30 cellular contexts compared by ENCODE assay signal in genomic region chr1:227741166-227741870, GRCh38. TPM values are rescaled to one million over a fixed set of nuclear protein-coding genes. Genes with fewer than 3 reads are reported as not detected.
DNase-seq lines count a peak whose midpoint lies in the region; ATAC-seq and TF ChIP-seq lines count a peak whose summit lies in the region.
"Had no signal": no experiment of that assay in that cellular context is flagged by ENCODE, and none has a peak within 500 bp of the region (broad histone marks: within the 10 kb centered on the region; RNA-seq: fewer than 3 reads in every experiment).

No MANE protein-coding gene starts in this region.

- POLR2A ChIA-PET in CD8-positive, alpha-beta memory T cell (lab: Charles Lee), result no interaction called here

- CTCF ChIA-PET in CD8-positive, alpha-beta memory T cell (lab: Charles Lee), result no interaction called here

- H3K9me3 Mint-ChIP-seq in activated naive CD4-positive, alpha-beta T cell treated with anti-CD3 and anti-CD28 coated beads, Interleukin-2, amount 50 U/mL, for 72 hours, result no peaks in the 10 kb centered on the region
- no peaks in the 10 kb centered on the region for H3K9me3 Mint-ChIP-seq in activated T-helper 17 cell treated with anti-CD3 and anti-CD28 coated beads, Interleukin-2, amount 50 U/mL, for 72 hours
- H3K9me3 Mint-ChIP-seq in nephron progenitor cell, result no peaks in the 10 kb centered on the region
- H3K9me3 Mint-ChIP-seq in CD8-positive, alpha-beta memory T cell, result no peaks in the 10 kb centered on the region
- H3K9me3 Mint-ChIP-seq: activated CD4-positive, alpha-beta T cell treated with anti-CD3 and anti-CD28 coated beads, Interleukin-2, amount 10 ng/mL, durations not matched to agents 24 days and 14 days; activated naive CD4-positive, alpha-beta T cell treated with anti-CD3 and anti-CD28 coated beads for 36 hours; activated T-helper 1 cell treated with anti-CD3 and anti-CD28 coated beads, Interleukin-12 subunit alpha, Interleukin-12 subunit beta, Interleukin-2, Interleukin-4 antibody, amounts not matched to agents 30 ng/mL and 10 ng/mL and 1 ng/mL, durations not matched to agents 14 hours and 24 hours and 36 hours; naive thymus-derived CD8-positive, alpha-beta T cell; stimulated activated naive CD8-positive, alpha-beta T cell treated with anti-CD3 and anti-CD28 coated beads, Interleukin-15, amount 100 ng/mL, for 72 hours had no signal

- peaks cover 32% of the 10 kb centered on the region for H3K4me1 Mint-ChIP-seq in activated T-helper 17 cell treated with anti-CD3 and anti-CD28 coated beads, Interleukin-2, amount 50 U/mL, for 72 hours
- peaks cover 17% of the 10 kb centered on the region for H3K4me1 Mint-ChIP-seq in nephron progenitor cell
- H3K4me1 Mint-ChIP-seq in CD8-positive, alpha-beta memory T cell, result peaks cover 39 to 86% (median 71%) of the 10 kb centered on the region in 3 donors

- no peak overlapping the region for H3K4me3 Mint-ChIP-seq in activated T-helper 17 cell treated with anti-CD3 and anti-CD28 coated beads, Interleukin-2, amount 50 U/mL, for 72 hours
- H3K4me3 Mint-ChIP-seq in nephron progenitor cell, result no peak overlapping the region
- H3K4me3 Mint-ChIP-seq in CD8-positive, alpha-beta memory T cell, result no peak overlapping the region
- H3K4me3 Mint-ChIP-seq: activated CD4-positive, alpha-beta T cell treated with anti-CD3 and anti-CD28 coated beads, Interleukin-2, amount 10 ng/mL, durations not matched to agents 24 days and 14 days; activated naive CD4-positive, alpha-beta T cell treated with anti-CD3 and anti-CD28 coated beads for 36 hours; activated T-helper 1 cell treated with anti-CD3 and anti-CD28 coated beads, Interleukin-12 subunit alpha, Interleukin-12 subunit beta, Interleukin-2, Interleukin-4 antibody, amounts not matched to agents 30 ng/mL and 10 ng/mL and 1 ng/mL, durations not matched to agents 14 hours and 24 hours and 36 hours; stimulated activated naive CD8-positive, alpha-beta T cell treated with anti-CD3 and anti-CD28 coated beads, Interleukin-15, amount 100 ng/mL, for 72 hours had no signal

- peaks cover 9% of the 10 kb centered on the region for H3K36me3 ChIP-seq in CD8-positive, alpha-beta memory T cell (ENCODE audit: insufficient read depth, low read length)
- H3K36me3 ChIP-seq: right atrium auricular region, thoracic aorta had no signal

- no peaks in the 10 kb centered on the region for H3K27me3 ChIP-seq in CD8-positive, alpha-beta memory T cell (ENCODE audit: insufficient read depth, low read length, poor library complexity, severe bottlenecking)
- H3K27me3 ChIP-seq: body of pancreas, esophagus muscularis mucosa, foreskin keratinocyte, heart left ventricle, right atrium auricular region had no signal

- no peaks in the 10 kb centered on the region for H3K9me3 ChIP-seq in CD8-positive, alpha-beta memory T cell (ENCODE audit: low read length)
- H3K9me3 ChIP-seq: body of pancreas, esophagus muscularis mucosa, heart left ventricle, right atrium auricular region, thoracic aorta had no signal

- no peak overlapping the region for H3K27ac ChIP-seq in CD8-positive, alpha-beta memory T cell (ENCODE audit: low read depth, low read length)
- H3K27ac ChIP-seq: body of pancreas, esophagus muscularis mucosa, foreskin keratinocyte, parathyroid adenoma, right atrium auricular region, thoracic aorta, VCaP had no signal

- peak overlapping the region; percentile 76 to 92 for H3K27ac Mint-ChIP-seq in activated naive CD4-positive, alpha-beta T cell treated with anti-CD3 and anti-CD28 coated beads, Interleukin-2, amount 50 U/mL, for 72 hours
- H3K27ac Mint-ChIP-seq in activated T-helper 17 cell treated with anti-CD3 and anti-CD28 coated beads, Interleukin-2, amount 50 U/mL, for 72 hours, result peak overlapping the region; percentile 79
- H3K27ac Mint-ChIP-seq in nephron progenitor cell, result peak overlapping the region; percentile 94
- peak overlapping the region in 2 of 8 donors; percentile 18 to 43 for H3K27ac Mint-ChIP-seq in CD8-positive, alpha-beta memory T cell
- H3K27ac Mint-ChIP-seq: activated CD4-positive, alpha-beta T cell treated with anti-CD3 and anti-CD28 coated beads, Interleukin-2, amount 10 ng/mL, durations not matched to agents 24 days and 14 days; activated naive CD4-positive, alpha-beta T cell treated with anti-CD3 and anti-CD28 coated beads for 36 hours; activated T-helper 1 cell treated with anti-CD3 and anti-CD28 coated beads, Interleukin-12 subunit alpha, Interleukin-12 subunit beta, Interleukin-2, Interleukin-4 antibody, amounts not matched to agents 30 ng/mL and 10 ng/mL and 1 ng/mL, durations not matched to agents 14 hours and 24 hours and 36 hours had no signal

- DNase-seq in activated naive CD4-positive, alpha-beta T cell treated with anti-CD3 and anti-CD28 coated beads, Interleukin-2, amount 50 U/mL, for 72 hours (ENCODE audit: low spot score in 2 of 2), result peak in 1 of 2 donors; percentile 47
- DNase-seq in activated naive CD4-positive, alpha-beta T cell treated with anti-CD3 and anti-CD28 coated beads, Interleukin-2, amount 50 U/mL, for 16 hours, result no peak
- no peak for DNase-seq in nephron progenitor cell
- DNase-seq in stimulated activated CD4-positive, alpha-beta T cell treated with anti-CD3 and anti-CD28 coated beads, Interleukin-2, amount 100 ng/mL, for 24 hours, result no peak
- DNase-seq in CD8-positive, alpha-beta memory T cell, result no peak
- DNase-seq: activated CD4-positive, alpha-beta T cell treated with anti-CD3 and anti-CD28 coated beads, Interleukin-2, amount 10 ng/mL, durations not matched to agents 24 days and 14 days; activated naive CD4-positive, alpha-beta T cell treated with anti-CD3 and anti-CD28 coated beads for 36 hours; body of pancreas; dermis blood vessel endothelial cell; DMS53; foreskin keratinocyte; heart left ventricle; kidney glomerular epithelial cell; NCI-H146; NCI-H2107; NCI-H345; SHP77 treated with DMSO at 0.1 percent for 48 hours; stimulated activated naive CD8-positive, alpha-beta T cell treated with anti-CD3 and anti-CD28 coated beads, Interleukin-15, amount 100 ng/mL, for 72 hours; T1000 had no signal

- H3K36me3 Mint-ChIP-seq in activated naive CD4-positive, alpha-beta T cell treated with anti-CD3 and anti-CD28 coated beads, Interleukin-2, amount 50 U/mL, for 72 hours, result no peaks in the 10 kb centered on the region
- H3K36me3 Mint-ChIP-seq in activated T-helper 17 cell treated with anti-CD3 and anti-CD28 coated beads, Interleukin-2, amount 50 U/mL, for 72 hours (ENCODE audit: low read depth), result peaks cover 7% of the 10 kb centered on the region
- peaks cover 6% of the 10 kb centered on the region for H3K36me3 Mint-ChIP-seq in nephron progenitor cell (ENCODE audit: low read depth)
- peaks cover 0 to 26% (median 5%) of the 10 kb centered on the region in 3 donors for H3K36me3 Mint-ChIP-seq in CD8-positive, alpha-beta memory T cell

- H3K27me3 Mint-ChIP-seq in activated T-helper 17 cell treated with anti-CD3 and anti-CD28 coated beads, Interleukin-2, amount 50 U/mL, for 72 hours, result no peaks in the 10 kb centered on the region
- no peaks in the 10 kb centered on the region for H3K27me3 Mint-ChIP-seq in nephron progenitor cell (ENCODE audit: low read depth, poor library complexity)
- peaks cover 0 to 1% of the 10 kb centered on the region in 2 donors for H3K27me3 Mint-ChIP-seq in CD8-positive, alpha-beta memory T cell
- H3K27me3 Mint-ChIP-seq: activated CD4-positive, alpha-beta T cell treated with anti-CD3 and anti-CD28 coated beads, Interleukin-2, amount 10 ng/mL, durations not matched to agents 24 days and 14 days; naive thymus-derived CD8-positive, alpha-beta T cell; stimulated activated naive CD8-positive, alpha-beta T cell treated with anti-CD3 and anti-CD28 coated beads, Interleukin-15, amount 100 ng/mL, for 72 hours had no signal

- ATAC-seq in activated naive CD4-positive, alpha-beta T cell treated with anti-CD3 and anti-CD28 coated beads, Interleukin-2, amount 50 U/mL, for 72 hours, result no peak
- ATAC-seq in activated T-helper 17 cell treated with anti-CD3 and anti-CD28 coated beads, Interleukin-2, amount 50 U/mL, for 72 hours (replicated peaks), result no peak
- no peak for ATAC-seq in GM19463 (IDR thresholded peaks at IDR 0.05; ENCODE audit: unreplicated experiment)
- ATAC-seq: body of pancreas; foreskin keratinocyte; HCT116; heart left ventricle; naive thymus-derived CD8-positive, alpha-beta T cell; stimulated activated naive CD8-positive, alpha-beta T cell treated with anti-CD3 and anti-CD28 coated beads, Interleukin-15, amount 100 ng/mL, for 72 hours had no signal

- peaks cover 19% of the 10 kb centered on the region for H3K4me1 ChIP-seq in CD8-positive, alpha-beta memory T cell (ENCODE audit: insufficient read depth, low read length)
- H3K4me1 ChIP-seq: foreskin keratinocyte, parathyroid adenoma had no signal

- H3K4me3 ChIP-seq in CD8-positive, alpha-beta memory T cell (ENCODE audit: low read length), result no peak overlapping the region
- H3K4me3 ChIP-seq: body of pancreas, esophagus muscularis mucosa, heart left ventricle, right atrium auricular region, smooth muscle cell, thoracic aorta had no signal

- no peak for TF ChIP-seq CTCF in nephron progenitor cell (IDR thresholded peaks at IDR 0.05)

RNA-seq across cellular contexts. Expression of gene SNAP47, which starts 6.1 kb away (rescaled TPM):
- 10 to 100 TPM; 33.8 to 35.8 TPM for total RNA-seq in activated naive CD4-positive, alpha-beta T cell treated with anti-CD3 and anti-CD28 coated beads, Interleukin-2, amount 50 U/mL, for 72 hours
- 10 to 100 TPM; 42.9 to 53.6 TPM for total RNA-seq in activated T-helper 17 cell treated with anti-CD3 and anti-CD28 coated beads, Interleukin-2, amount 50 U/mL, for 72 hours
- 10 to 100 TPM; 27.0 to 28.4 TPM for total RNA-seq in CD8-positive, alpha-beta memory T cell
- 47.4 TPM for polyA plus RNA-seq in CD8-positive, alpha-beta memory T cell

RNA-seq across cellular contexts. Expression of gene JMJD4, which starts 6.2 kb away (rescaled TPM):
- total RNA-seq in activated naive CD4-positive, alpha-beta T cell treated with anti-CD3 and anti-CD28 coated beads, Interleukin-2, amount 50 U/mL, for 72 hours, result 10 to 100 TPM in 1 of 2 donors, 1 to 10 TPM in 1; 7.2 to 14.8 TPM
- total RNA-seq in activated T-helper 17 cell treated with anti-CD3 and anti-CD28 coated beads, Interleukin-2, amount 50 U/mL, for 72 hours, result 10 to 100 TPM; 10.6 to 19.9 TPM
- total RNA-seq in CD8-positive, alpha-beta memory T cell, result 10 to 100 TPM; 23.1 to 25.8 TPM
- 28.0 TPM for polyA plus RNA-seq in CD8-positive, alpha-beta memory T cell
